ENCODE assay signal across 1 cellular context in the genomic region with DNA sequence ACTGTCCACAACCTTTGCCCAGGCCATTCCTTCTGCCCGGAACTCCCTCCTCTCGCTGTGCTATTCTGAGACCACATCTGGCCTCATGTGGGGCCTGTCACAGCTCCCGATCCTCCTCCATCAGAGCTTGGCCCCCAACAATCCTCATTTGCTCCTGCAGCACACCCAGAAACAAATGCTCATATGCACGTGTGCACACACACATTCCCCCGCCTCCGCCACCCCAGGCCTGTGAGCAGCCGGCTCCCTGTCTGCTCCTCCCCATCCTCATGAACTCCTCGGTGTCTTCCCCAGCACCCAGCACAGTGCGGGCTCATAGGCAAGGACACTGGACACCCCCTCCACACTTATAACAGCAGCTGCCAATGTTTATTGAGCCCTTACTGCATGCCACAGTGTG.
TF ChIP-seq lines count a peak whose summit lies in the region.

No MANE protein-coding gene starts in this region.

TF ChIP-seq in HepG2, 621 proteins besides CTCF, POLR2A, EP300 and RAD21 (continues in another document):
- no peak for TF ChIP-seq ZNF792 (CRISPR knock-in tag; IDR thresholded peaks at IDR 0.05)
- 0 out of 2 replicates have a peak, but pooled peaks have one; percentile 22 for TF ChIP-seq ETV5 (CRISPR knock-in tag; IDR thresholded peaks at IDR 0.05; ENCODE audit: borderline replicate concordance)
- TF ChIP-seq, protein P1, sequence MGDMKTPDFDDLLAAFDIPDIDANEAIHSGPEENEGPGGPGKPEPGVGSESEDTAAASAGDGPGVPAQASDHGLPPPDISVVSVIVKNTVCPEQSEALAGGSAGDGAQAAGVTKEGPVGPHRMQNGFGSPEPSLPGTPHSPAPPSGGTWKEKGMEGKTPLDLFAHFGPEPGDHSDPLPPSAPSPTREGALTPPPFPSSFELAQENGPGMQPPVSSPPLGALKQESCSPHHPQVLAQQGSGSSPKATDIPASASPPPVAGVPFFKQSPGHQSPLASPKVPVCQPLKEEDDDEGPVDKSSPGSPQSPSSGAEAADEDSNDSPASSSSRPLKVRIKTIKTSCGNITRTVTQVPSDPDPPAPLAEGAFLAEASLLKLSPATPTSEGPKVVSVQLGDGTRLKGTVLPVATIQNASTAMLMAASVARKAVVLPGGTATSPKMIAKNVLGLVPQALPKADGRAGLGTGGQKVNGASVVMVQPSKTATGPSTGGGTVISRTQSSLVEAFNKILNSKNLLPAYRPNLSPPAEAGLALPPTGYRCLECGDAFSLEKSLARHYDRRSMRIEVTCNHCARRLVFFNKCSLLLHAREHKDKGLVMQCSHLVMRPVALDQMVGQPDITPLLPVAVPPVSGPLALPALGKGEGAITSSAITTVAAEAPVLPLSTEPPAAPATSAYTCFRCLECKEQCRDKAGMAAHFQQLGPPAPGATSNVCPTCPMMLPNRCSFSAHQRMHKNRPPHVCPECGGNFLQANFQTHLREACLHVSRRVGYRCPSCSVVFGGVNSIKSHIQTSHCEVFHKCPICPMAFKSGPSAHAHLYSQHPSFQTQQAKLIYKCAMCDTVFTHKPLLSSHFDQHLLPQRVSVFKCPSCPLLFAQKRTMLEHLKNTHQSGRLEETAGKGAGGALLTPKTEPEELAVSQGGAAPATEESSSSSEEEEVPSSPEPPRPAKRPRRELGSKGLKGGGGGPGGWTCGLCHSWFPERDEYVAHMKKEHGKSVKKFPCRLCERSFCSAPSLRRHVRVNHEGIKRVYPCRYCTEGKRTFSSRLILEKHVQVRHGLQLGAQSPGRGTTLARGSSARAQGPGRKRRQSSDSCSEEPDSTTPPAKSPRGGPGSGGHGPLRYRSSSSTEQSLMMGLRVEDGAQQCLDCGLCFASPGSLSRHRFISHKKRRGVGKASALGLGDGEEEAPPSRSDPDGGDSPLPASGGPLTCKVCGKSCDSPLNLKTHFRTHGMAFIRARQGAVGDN (CRISPR knock-in tag; IDR thresholded peaks at IDR 0.05) = peak; percentile 57; the same call in 1 of the 2 replicates
- TF ChIP-seq NRL (CRISPR knock-in tag; IDR thresholded peaks at IDR 0.05; ENCODE audit: borderline replicate concordance) = no peak
- TF ChIP-seq ZNF282 (IDR thresholded peaks at IDR 0.05; ENCODE audit: partially characterized antibody) = no peak
- TF ChIP-seq TGIF2 (CRISPR knock-in tag; IDR thresholded peaks at IDR 0.05) = no peak
- 0 out of 2 replicates have a peak, but pooled peaks have one; percentile 23 for TF ChIP-seq MEF2D (CRISPR knock-in tag; IDR thresholded peaks at IDR 0.05)
- TF ChIP-seq NR2F6 (IDR thresholded peaks at IDR 0.05) = 0 out of 2 replicates have a peak, but pooled peaks have one; percentile 12
- no peak for TF ChIP-seq NR2F6 (CRISPR knock-in tag; IDR thresholded peaks at IDR 0.05)
- TF ChIP-seq, protein P2, sequence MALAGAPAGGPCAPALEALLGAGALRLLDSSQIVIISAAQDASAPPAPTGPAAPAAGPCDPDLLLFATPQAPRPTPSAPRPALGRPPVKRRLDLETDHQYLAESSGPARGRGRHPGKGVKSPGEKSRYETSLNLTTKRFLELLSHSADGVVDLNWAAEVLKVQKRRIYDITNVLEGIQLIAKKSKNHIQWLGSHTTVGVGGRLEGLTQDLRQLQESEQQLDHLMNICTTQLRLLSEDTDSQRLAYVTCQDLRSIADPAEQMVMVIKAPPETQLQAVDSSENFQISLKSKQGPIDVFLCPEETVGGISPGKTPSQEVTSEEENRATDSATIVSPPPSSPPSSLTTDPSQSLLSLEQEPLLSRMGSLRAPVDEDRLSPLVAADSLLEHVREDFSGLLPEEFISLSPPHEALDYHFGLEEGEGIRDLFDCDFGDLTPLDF (CRISPR knock-in tag; IDR thresholded peaks at IDR 0.05) = no peak
- TF ChIP-seq, protein P3, sequence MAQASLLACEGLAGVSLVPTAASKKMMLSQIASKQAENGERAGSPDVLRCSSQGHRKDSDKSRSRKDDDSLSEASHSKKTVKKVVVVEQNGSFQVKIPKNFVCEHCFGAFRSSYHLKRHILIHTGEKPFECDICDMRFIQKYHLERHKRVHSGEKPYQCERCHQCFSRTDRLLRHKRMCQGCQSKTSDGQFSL (CRISPR knock-in tag; IDR thresholded peaks at IDR 0.05) = no peak
- no peak for TF ChIP-seq SMAD3 (CRISPR knock-in tag; IDR thresholded peaks at IDR 0.05)
- TF ChIP-seq STAT6 (CRISPR knock-in tag; IDR thresholded peaks at IDR 0.05; ENCODE audit: borderline replicate concordance) = no peak
- TF ChIP-seq ZNF577 (CRISPR knock-in tag; IDR thresholded peaks at IDR 0.05; ENCODE audit: borderline replicate concordance, low read depth) = no peak
- TF ChIP-seq ZBTB40 (IDR thresholded peaks at IDR 0.05) = no peak
- TF ChIP-seq ZBTB40 (CRISPR knock-in tag; IDR thresholded peaks at IDR 0.05) = no peak
- TF ChIP-seq ETV6 (CRISPR knock-in tag; conservative IDR thresholded peaks at IDR 0.05) = no peak
- TF ChIP-seq ZFY (CRISPR knock-in tag; IDR thresholded peaks at IDR 0.05) = 0 out of 2 replicates have a peak, but pooled peaks have one; percentile 16
- no peak for TF ChIP-seq ZNF207 (IDR thresholded peaks at IDR 0.05; ENCODE audit: borderline replicate concordance)
- TF ChIP-seq NFKB2 (CRISPR knock-in tag; IDR thresholded peaks at IDR 0.05; ENCODE audit: borderline replicate concordance) = no peak
- TF ChIP-seq ZFP36 (IDR thresholded peaks at IDR 0.05; ENCODE audit: borderline replicate concordance, low read depth, low read length, partially characterized antibody) = no peak
- TF ChIP-seq SKIL (CRISPR knock-in tag; IDR thresholded peaks at IDR 0.05; ENCODE audit: borderline replicate concordance) = 0 out of 2 replicates have a peak, but pooled peaks have one; percentile 21
- no peak for TF ChIP-seq ZNF674 (CRISPR knock-in tag; IDR thresholded peaks at IDR 0.05; ENCODE audit: low read depth)
- TF ChIP-seq, protein P4, sequence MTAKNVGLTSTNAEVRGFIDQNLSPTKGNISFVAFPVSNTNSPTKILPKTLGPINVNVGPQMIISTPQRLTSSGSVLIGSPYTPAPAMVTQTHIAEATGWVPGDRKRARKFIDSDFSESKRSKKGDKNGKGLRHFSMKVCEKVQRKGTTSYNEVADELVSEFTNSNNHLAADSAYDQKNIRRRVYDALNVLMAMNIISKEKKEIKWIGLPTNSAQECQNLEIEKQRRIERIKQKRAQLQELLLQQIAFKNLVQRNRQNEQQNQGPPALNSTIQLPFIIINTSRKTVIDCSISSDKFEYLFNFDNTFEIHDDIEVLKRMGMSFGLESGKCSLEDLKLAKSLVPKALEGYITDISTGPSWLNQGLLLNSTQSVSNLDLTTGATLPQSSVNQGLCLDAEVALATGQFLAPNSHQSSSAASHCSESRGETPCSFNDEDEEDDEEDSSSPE (CRISPR knock-in tag; IDR thresholded peaks at IDR 0.05) = no peak
